9 cellular contexts compared by ENCODE assay signal in the genomic region with DNA sequence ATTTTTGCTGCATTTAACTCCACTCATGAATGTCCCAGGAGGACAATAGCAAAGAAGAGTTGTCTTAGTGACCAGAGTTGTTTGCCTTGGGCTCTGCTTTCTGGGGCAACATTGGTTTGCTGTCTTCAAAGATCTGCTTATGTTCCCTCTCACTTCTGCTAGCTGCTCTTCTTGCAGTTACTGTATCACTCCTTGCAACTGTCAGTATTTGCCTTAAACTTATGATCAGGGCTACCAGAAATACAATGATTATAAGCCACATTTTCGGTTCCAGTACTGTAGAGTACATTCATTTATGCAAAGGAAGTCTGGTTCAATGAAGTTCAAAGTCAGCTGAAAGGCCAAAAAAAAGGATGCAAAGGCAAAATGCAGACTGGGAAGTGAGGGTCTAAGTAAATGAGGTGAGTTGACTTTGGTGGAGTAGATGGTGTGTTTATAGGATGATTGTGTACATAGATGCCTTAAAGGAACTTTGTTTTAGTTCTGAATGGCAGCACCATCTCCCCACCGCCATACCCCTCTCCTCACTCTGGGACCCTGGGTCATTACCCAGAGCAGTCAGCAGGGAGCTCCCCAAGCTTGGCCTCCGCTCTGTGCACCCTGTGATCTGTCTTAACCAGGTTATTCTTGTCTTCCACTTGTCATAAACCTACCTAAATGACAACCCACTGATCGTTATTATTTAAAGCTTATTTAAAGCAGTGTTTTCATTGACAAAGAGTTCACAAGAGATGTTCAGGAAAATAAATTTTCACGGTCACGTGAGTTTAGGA.
DNase-seq lines count a peak whose midpoint lies in the region; ATAC-seq and TF ChIP-seq lines count a peak whose summit lies in the region.
"Had no signal": no experiment of that assay in that cellular context is flagged by ENCODE, and none has a peak within 500 bp of the region (broad histone marks: within the 10 kb centered on the region; RNA-seq: fewer than 3 reads in every experiment).

No MANE protein-coding gene starts in this region.

- H3K36me3 ChIP-seq in esophagus muscularis mucosa: no peaks in the 10 kb centered on the region

- H3K27ac ChIP-seq in esophagus muscularis mucosa (replicated peaks in 1 of 4): no peak overlapping the region
- H3K27ac ChIP-seq: skin epidermis had no signal

- H3K9me3 ChIP-seq in esophagus muscularis mucosa: no peaks in the 10 kb centered on the region

- TF ChIP-seq CTCF in fibroblast of villous mesenchyme (IDR thresholded peaks at IDR 0.05; ENCODE audit: insufficient read depth, low read depth, low read length) (peak; percentile 47), esophagus muscularis mucosa (IDR thresholded peaks at IDR 0.05) (no peak), MCF 10A (IDR thresholded peaks at IDR 0.05; ENCODE audit: unreplicated experiment) (no peak)

- DNase-seq in DMS53 (lab: John Stamatoyannopoulos, UW) (peak; percentile 42), NAMALWA (ENCODE audit: low spot score) (peak; percentile 6), fibroblast of villous mesenchyme (ENCODE audit: low read depth) (no peak), esophagus muscularis mucosa (ENCODE audit: extremely low spot score) (no peak), MCF 10A (ENCODE audit: unreplicated experiment) (no peak), kidney glomerular epithelial cell (lab: John Stamatoyannopoulos, UW) (no peak), medulla oblongata (ENCODE audit: extremely low spot score) (no peak)

- TF ChIP-seq EP300 in esophagus muscularis mucosa (IDR thresholded peaks at IDR 0.05): no peak

- H3K27me3 ChIP-seq in esophagus muscularis mucosa: no peaks in the 10 kb centered on the region

- TF ChIP-seq POLR2A in esophagus muscularis mucosa (IDR thresholded peaks at IDR 0.05; ENCODE audit: low read depth): no peak

- no peaks in the 10 kb centered on the region for H3K4me1 ChIP-seq in esophagus muscularis mucosa

- peaks cover 75% of the 10 kb centered on the region for H3K27me3 Mint-ChIP-seq in MCF 10A (ENCODE audit: insufficient read depth, unreplicated experiment)

- intact Hi-C loops in esophagus muscularis mucosa (cut with DNase I) (no loop called here), MCF 10A (cut with micrococcal nuclease) (loop anchor here (5.0 kb wide), 1 partner anchor 436 kb away; no protein-coding TSS in a partner anchor)

- no peaks in the 10 kb centered on the region for H3K9me3 Mint-ChIP-seq in MCF 10A (ENCODE audit: unreplicated experiment)

- no TSS peak for BruUV-seq in MCF 10A (replicated peaks; lab: Mats Ljungman, UMichigan)

- POLR2A ChIA-PET in MCF 10A (lab: Yijun Ruan, JAX): no interaction called here

- no peak overlapping the region for H3K27ac Mint-ChIP-seq in MCF 10A (ENCODE audit: low read depth, unreplicated experiment)

- no peaks in the 10 kb centered on the region for H3K4me1 Mint-ChIP-seq in MCF 10A (ENCODE audit: insufficient read depth, unreplicated experiment)

- CTCF ChIA-PET in MCF 10A (lab: Yijun Ruan, JAX): interaction anchor here (0.6 to 1.0 kb wide), 3 partner anchors 43 to 915 kb away, joined by 4 to 6 read pairs (median 4); no protein-coding TSS in a partner anchor

- H3K4me3 ChIP-seq in fibroblast of villous mesenchyme (ENCODE audit: low read depth, low read length) (no peak overlapping the region), esophagus muscularis mucosa (no peak overlapping the region)
- H3K4me3 ChIP-seq: skin epidermis had no signal

- no peaks in the 10 kb centered on the region for H3K36me3 Mint-ChIP-seq in MCF 10A (ENCODE audit: insufficient read depth, unreplicated experiment)

- no peak overlapping the region for H3K4me3 Mint-ChIP-seq in MCF 10A (ENCODE audit: unreplicated experiment)

- 79% methylated on average over 6 of the region's 6 CpGs for WGBS in esophagus muscularis mucosa

- peak; percentile 56 for ATAC-seq in GM19395 (IDR thresholded peaks at IDR 0.05; ENCODE audit: unreplicated experiment)

Comparison
In these comparisons a context has a peak if more than half of its experiments do, and no peak if none do; other contexts are left out.
1. DNase-seq: peak in DMS53 (single experiment) and NAMALWA (single experiment); none in fibroblast of villous mesenchyme (single experiment), esophagus muscularis mucosa (single experiment), MCF 10A (single experiment), kidney glomerular epithelial cell (single experiment) and medulla oblongata (single experiment).